Comparison of ENCODE assay signal across 9 cellular contexts in the genomic region with DNA sequence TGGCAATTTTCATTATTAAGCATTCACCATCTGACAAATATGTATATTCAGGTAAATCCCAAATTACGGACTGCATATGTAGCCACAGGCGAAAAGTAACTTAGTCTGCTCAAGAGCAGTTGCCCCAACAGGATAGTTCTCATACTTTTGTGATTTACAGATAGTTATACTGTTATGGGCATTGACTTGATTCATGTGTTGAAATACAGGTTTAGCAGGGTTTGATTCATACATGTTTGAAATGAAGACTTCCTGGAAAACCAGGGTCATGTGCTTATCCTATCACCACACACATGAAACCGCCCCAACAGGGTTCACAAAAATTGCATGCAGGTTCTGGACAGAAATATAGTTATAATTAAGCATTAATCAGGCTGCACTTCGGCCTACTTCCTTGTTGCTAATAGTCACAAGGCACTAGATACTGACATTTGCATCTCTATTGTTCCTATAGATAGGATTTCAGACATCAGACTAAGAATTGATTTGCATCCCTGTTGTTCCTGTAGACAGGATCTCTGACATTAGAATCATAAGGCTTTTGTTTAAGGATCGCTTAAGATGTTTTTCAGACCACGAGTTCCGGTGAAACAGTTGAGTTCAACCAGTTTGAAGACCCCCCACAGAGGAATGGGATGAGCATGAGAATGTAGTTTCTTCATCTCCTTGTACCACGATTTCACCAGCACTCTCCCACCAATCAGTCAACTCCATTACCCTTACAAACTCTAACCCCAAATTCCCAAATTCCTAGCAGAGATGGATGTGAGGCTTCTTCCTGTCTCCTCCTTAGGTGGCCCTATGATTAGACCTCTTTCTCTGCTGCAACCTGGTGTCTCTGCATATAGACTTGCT. TPM values are rescaled to one million over a fixed set of nuclear protein-coding genes. Genes with fewer than 3 reads are reported as not detected.
DNase-seq lines count a peak whose midpoint lies in the region; ATAC-seq and TF ChIP-seq lines count a peak whose summit lies in the region.
"Had no signal": no experiment of that assay in that cellular context is flagged by ENCODE, and none has a peak within 500 bp of the region (broad histone marks: within the 10 kb centered on the region; RNA-seq: fewer than 3 reads in every experiment).

No MANE protein-coding gene starts in this region.

- H3K4me1 ChIP-seq in OCI-LY3 (ENCODE audit: low read length): peaks cover 13% of the 10 kb centered on the region
- peaks cover 16 to 54% (median 25%) of the 10 kb centered on the region in 3 donors for H3K4me1 ChIP-seq in esophagus squamous epithelium
- peaks cover 31% of the 10 kb centered on the region for H3K4me1 ChIP-seq in left ventricle myocardium inferior

- in situ Hi-C loops in ACHN (cut with HindIII; ENCODE audit: low pct_ligation_motif_present, low pct_unique_long_range_greater_than_20kb, low sequenced_read_pairs): no loop called here

- POLR2A ChIA-PET in activated CD4-positive, alpha-beta T cell treated with anti-CD3 and anti-CD28 coated beads for 36 hours (lab: Charles Lee): no interaction called here

- H3K27ac Mint-ChIP-seq in activated CD4-positive, alpha-beta T cell treated with anti-CD3 and anti-CD28 coated beads for 36 hours: peak overlapping the region; percentile 99
- no peak overlapping the region for H3K27ac Mint-ChIP-seq in stimulated activated naive CD8-positive, alpha-beta T cell treated with anti-CD3 and anti-CD28 coated beads, Interleukin-15, amount 100 ng/mL, for 72 hours

- no peak overlapping the region for H3K9ac ChIP-seq in OCI-LY3 (ENCODE audit: low read length)

- no peak for ATAC-seq in activated CD4-positive, alpha-beta T cell treated with anti-CD3 and anti-CD28 coated beads for 36 hours
- ATAC-seq in stimulated activated naive CD8-positive, alpha-beta T cell treated with anti-CD3 and anti-CD28 coated beads, Interleukin-15, amount 100 ng/mL, for 72 hours: no peak

- H3K4me3 ChIP-seq in OCI-LY3 (ENCODE audit: low read length) (peak overlapping the region; percentile 95; the same call in 1 of the 2 replicates), esophagus squamous epithelium (peak overlapping the region in 1 of 4 donors; percentile 8), left ventricle myocardium inferior (no peak overlapping the region)

- no peak overlapping the region for H3K27ac ChIP-seq in OCI-LY3 (ENCODE audit: low read length)
- peak overlapping the region; percentile 60 to 97 (median 91) for H3K27ac ChIP-seq in esophagus squamous epithelium
- no peak overlapping the region for H3K27ac ChIP-seq in left ventricle myocardium inferior (replicated peaks)

- intact Hi-C loops in activated CD4-positive, alpha-beta T cell treated with anti-CD3 and anti-CD28 coated beads for 36 hours (cut with DNase I, micrococcal nuclease): loop anchor here (5.0 kb wide), 4 partner anchors 117 to 477 kb away; partner anchors contain the start of genes CUL1 (in 1 of the 2) and ZNF783 (in 1 of the 2)
- intact Hi-C loops in esophagus squamous epithelium (cut with DNase I) (no loop called here), left ventricle myocardium inferior (cut with micrococcal nuclease) (no loop called here)

- H2AFZ ChIP-seq in OCI-LY3 (ENCODE audit: low read depth, low read length): no peak overlapping the region

- 31 to 57% methylated on average over 8 of the region's 8 CpGs for WGBS in esophagus squamous epithelium, 2 donors

- H4K20me1 ChIP-seq in OCI-LY3 (ENCODE audit: insufficient read depth, low read length): no peaks in the 10 kb centered on the region

- H3K9me3 ChIP-seq in OCI-LY3 (ENCODE audit: insufficient read depth, low read length): no peaks in the 10 kb centered on the region
- no peaks in the 10 kb centered on the region for H3K9me3 ChIP-seq in esophagus squamous epithelium
- H3K9me3 ChIP-seq in left ventricle myocardium inferior (replicated peaks): no peaks in the 10 kb centered on the region

- peak overlapping the region; percentile 59; the same call in 1 of the 2 replicates for H3K4me2 ChIP-seq in OCI-LY3 (ENCODE audit: low read length)

- no peaks in the 10 kb centered on the region for H3K9me3 Mint-ChIP-seq in activated CD4-positive, alpha-beta T cell treated with anti-CD3 and anti-CD28 coated beads for 36 hours (ENCODE audit: low read depth)
- no peaks in the 10 kb centered on the region for H3K9me3 Mint-ChIP-seq in stimulated activated naive CD8-positive, alpha-beta T cell treated with anti-CD3 and anti-CD28 coated beads, Interleukin-15, amount 100 ng/mL, for 72 hours

- CTCF ChIA-PET in activated CD4-positive, alpha-beta T cell treated with anti-CD3 and anti-CD28 coated beads for 36 hours (lab: Charles Lee): interaction anchor here (2.5 kb wide), 2 partner anchors 10 to 19 kb away, joined by 8 to 31 read pairs; partner anchors contain the start of gene ZNF425

- H3K27me3 ChIP-seq in OCI-LY3 (ENCODE audit: low read depth, low read length) (no peaks in the 10 kb centered on the region), esophagus squamous epithelium (no peaks in the 10 kb centered on the region), left ventricle myocardium inferior (ENCODE audit: low read depth) (no peaks in the 10 kb centered on the region)

- peak; percentile 23 for DNase-seq in activated CD4-positive, alpha-beta T cell treated with anti-CD3 and anti-CD28 coated beads for 36 hours
- no peak for DNase-seq in activated CD4-positive, alpha-beta T cell treated with anti-CD3 and anti-CD28 coated beads, Interleukin-2, amount 50 U/mL, for 1 hour
- DNase-seq in esophagus squamous epithelium (lab: John Stamatoyannopoulos, UW) (no peak), left ventricle myocardium inferior (no peak), ACHN (no peak), NCI-H1436 (lab: John Stamatoyannopoulos, UW) (no peak)
- DNase-seq in stimulated activated naive CD8-positive, alpha-beta T cell treated with anti-CD3 and anti-CD28 coated beads, Interleukin-15, amount 100 ng/mL, for 72 hours: no peak
- DNase-seq: NCI-H524 treated with DMSO at 0.1 percent for 48 hours had no signal

- no peak for TF ChIP-seq POLR2A in esophagus squamous epithelium (IDR thresholded peaks at IDR 0.05)

- H3K36me3 ChIP-seq in OCI-LY3 (replicated peaks; ENCODE audit: low read depth, low read length): peaks cover 17% of the 10 kb centered on the region
- no peaks in the 10 kb centered on the region for H3K36me3 ChIP-seq in esophagus squamous epithelium
- H3K36me3 ChIP-seq in left ventricle myocardium inferior: no peaks in the 10 kb centered on the region

- peak overlapping the region; percentile 98 for H3K4me3 Mint-ChIP-seq in activated CD4-positive, alpha-beta T cell treated with anti-CD3 and anti-CD28 coated beads for 36 hours
- peak overlapping the region; percentile 83 to 95 for H3K4me3 Mint-ChIP-seq in stimulated activated naive CD8-positive, alpha-beta T cell treated with anti-CD3 and anti-CD28 coated beads, Interleukin-15, amount 100 ng/mL, for 72 hours

- no peaks in the 10 kb centered on the region for H3K27me3 Mint-ChIP-seq in activated CD4-positive, alpha-beta T cell treated with anti-CD3 and anti-CD28 coated beads for 36 hours
- no peaks in the 10 kb centered on the region for H3K27me3 Mint-ChIP-seq in stimulated activated naive CD8-positive, alpha-beta T cell treated with anti-CD3 and anti-CD28 coated beads, Interleukin-15, amount 100 ng/mL, for 72 hours

- no peak for TF ChIP-seq CTCF in OCI-LY3 (IDR thresholded peaks at IDR 0.05; ENCODE audit: low read depth, low read length)
- TF ChIP-seq CTCF in esophagus squamous epithelium (IDR thresholded peaks at IDR 0.05): peak in 1 of 6 experiments; percentile 12
- no peak for TF ChIP-seq CTCF in left ventricle myocardium inferior (IDR thresholded peaks at IDR 0.05; ENCODE audit: borderline replicate concordance)

- peaks cover 14% of the 10 kb centered on the region for H3K36me3 Mint-ChIP-seq in activated CD4-positive, alpha-beta T cell treated with anti-CD3 and anti-CD28 coated beads for 36 hours (ENCODE audit: low read depth)

- peaks cover 29% of the 10 kb centered on the region for H3K4me1 Mint-ChIP-seq in activated CD4-positive, alpha-beta T cell treated with anti-CD3 and anti-CD28 coated beads for 36 hours
- peaks cover 22% of the 10 kb centered on the region for H3K4me1 Mint-ChIP-seq in stimulated activated naive CD8-positive, alpha-beta T cell treated with anti-CD3 and anti-CD28 coated beads, Interleukin-15, amount 100 ng/mL, for 72 hours

- H3K79me2 ChIP-seq in OCI-LY3 (ENCODE audit: low read length): peaks cover 53% of the 10 kb centered on the region

RNA-seq across cellular contexts. Expression of gene ZNF398, which starts 2.0 kb away (rescaled TPM):
- 10 to 100 TPM in 1 of 2 experiments, 1 to 10 TPM in 1; 9.6 to 10.5 TPM for total RNA-seq in activated CD4-positive, alpha-beta T cell treated with anti-CD3 and anti-CD28 coated beads for 36 hours
- 10 to 100 TPM in 3 of 4 donors, 1 to 10 TPM in 1; 8.9 to 20.8 (median 12.6) TPM for total RNA-seq in esophagus squamous epithelium
- total RNA-seq in left ventricle myocardium inferior: 7.1 TPM

RNA-seq across cellular contexts. Expression of gene ZNF425, which starts 19.1 kb away (rescaled TPM):
- total RNA-seq in activated CD4-positive, alpha-beta T cell treated with anti-CD3 and anti-CD28 coated beads for 36 hours: under 1 TPM; 0.43 to 0.95 TPM
- total RNA-seq in esophagus squamous epithelium (1 to 10 TPM; 1.8 to 4.8 (median 3.7) TPM), left ventricle myocardium inferior (0.58 TPM)

RNA-seq across cellular contexts. Expression of gene ZNF282, which starts 50.1 kb away (rescaled TPM):
- total RNA-seq in activated CD4-positive, alpha-beta T cell treated with anti-CD3 and anti-CD28 coated beads for 36 hours: 10 to 100 TPM; 41.1 to 46.3 TPM
- total RNA-seq in esophagus squamous epithelium (10 to 100 TPM; 13.9 to 21.7 (median 16.9) TPM), left ventricle myocardium inferior (15.0 TPM)

RNA-seq across cellular contexts. Expression of gene ZNF786, which starts 54.7 kb away (rescaled TPM):
- total RNA-seq in activated CD4-positive, alpha-beta T cell treated with anti-CD3 and anti-CD28 coated beads for 36 hours: 1 to 10 TPM; 4.4 to 4.8 TPM
- total RNA-seq in esophagus squamous epithelium (10 to 100 TPM in 1 of 4 donors, 1 to 10 TPM in 3; 3.5 to 11.4 (median 6.1) TPM), left ventricle myocardium inferior (2.4 TPM)

Comparison
In these comparisons a context has a peak if more than half of its experiments do, and no peak if none do; other contexts are left out.
1. H3K27ac ChIP-seq: peak in esophagus squamous epithelium (4 of 4); none in OCI-LY3 (single experiment) and left ventricle myocardium inferior (single experiment).
2. intact Hi-C loops: an anchor here in activated CD4-positive, alpha-beta T cell treated with anti-CD3 and anti-CD28 coated beads for 36 hours (5.0 kb wide); none called in esophagus squamous epithelium and left ventricle myocardium inferior.